ENCODE assay signal across 28 cellular contexts in the genomic region with DNA sequence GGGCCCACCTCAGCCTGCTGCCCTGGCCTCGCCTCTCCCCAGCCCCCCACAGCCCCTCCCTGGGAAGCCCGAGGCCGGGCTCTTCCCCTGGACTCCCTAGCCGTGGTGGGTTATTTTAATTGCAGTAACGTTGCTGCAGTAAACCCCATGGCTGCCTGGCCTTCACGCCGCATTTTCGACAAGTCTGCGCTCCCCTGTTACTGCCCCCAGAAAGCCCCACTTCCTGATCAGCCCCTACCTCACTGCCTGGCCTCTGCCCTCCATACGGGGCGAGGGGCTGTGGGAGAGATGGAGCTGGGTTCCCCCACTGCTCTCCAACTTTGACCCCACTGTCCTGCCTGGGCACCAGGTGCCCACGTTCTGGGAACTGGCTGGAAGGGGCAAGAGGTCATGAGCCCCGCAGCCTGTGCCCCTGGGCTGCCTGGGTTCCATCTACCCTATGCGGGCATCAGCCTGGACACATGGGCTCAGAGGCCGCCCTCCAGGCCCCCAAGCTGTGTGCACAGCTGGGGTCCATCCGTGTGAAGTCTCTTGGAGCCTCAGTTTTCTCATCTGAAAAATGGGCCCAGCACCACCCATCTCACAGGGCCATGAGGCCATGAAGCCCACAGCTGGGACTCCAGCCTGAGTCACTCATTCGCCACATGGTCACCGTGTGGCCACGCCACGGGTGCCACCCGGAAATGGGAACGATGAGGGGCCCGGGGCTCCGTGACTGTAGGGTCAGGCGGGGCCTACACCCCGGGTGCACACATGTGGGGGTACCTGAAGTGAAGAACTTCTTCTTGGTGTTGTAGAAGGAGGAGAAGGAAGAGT. TPM values are rescaled to one million over a fixed set of nuclear protein-coding genes. Genes with fewer than 3 reads are reported as not detected.
A peak's percentile ranks its signal among the peaks of the same experiment; 100 is the strongest.
DNase-seq lines count a peak whose midpoint lies in the region; ATAC-seq, FAIRE-seq and TF ChIP-seq lines count a peak whose summit lies in the region.
"Had no signal": no experiment of that assay in that cellular context is flagged by ENCODE, and none has a peak within 500 bp of the region (broad histone marks: within the 10 kb centered on the region; RNA-seq: fewer than 3 reads in every experiment).

No MANE protein-coding gene starts in this region.

- H3K4me2 ChIP-seq in H1 (ENCODE audit: insufficient read depth in 1 of 2, low read depth in 2 of 2, low read length in 2 of 2) = no peak overlapping the region
- no peak overlapping the region for H3K4me2 ChIP-seq in mesendoderm (ENCODE audit: low read length)

- H3K18ac ChIP-seq in H1 (ENCODE audit: extremely low read depth, low read length) = no peak overlapping the region
- H3K18ac ChIP-seq in mesendoderm (ENCODE audit: low read length) = no peak overlapping the region

- H3K79me1 ChIP-seq in H1 (ENCODE audit: low read depth, low read length) = no peaks in the 10 kb centered on the region
- no peaks in the 10 kb centered on the region for H3K79me1 ChIP-seq in mesendoderm (ENCODE audit: low read length)

- H4K5ac ChIP-seq in H1 (ENCODE audit: insufficient read length, low read depth, low read length) (no peak overlapping the region), mesendoderm (ENCODE audit: low read length) (no peak overlapping the region)

- TF ChIP-seq RAD21 in H1 (IDR thresholded peaks at IDR 0.05 in 1 of 2, conservative IDR thresholded peaks at IDR 0.05 in 1 of 2; ENCODE audit: low read depth in 2 of 2, low read length in 2 of 2) = no peak

- no peak overlapping the region for H4K91ac ChIP-seq in H1 (replicated peaks; ENCODE audit: insufficient read length, low read length)

- H2AK5ac ChIP-seq in H1 (ENCODE audit: low read depth, low read length) = no peak overlapping the region
- H2AK5ac ChIP-seq in mesendoderm (ENCODE audit: low read length) = no peak overlapping the region

- intact Hi-C loops in left ventricle myocardium superior (cut with micrococcal nuclease) = no loop called here
- intact Hi-C loops in Right ventricle myocardium superior (cut with DNase I) = no loop called here

- H3K9me3 ChIP-seq in H1 (ENCODE audit: insufficient read depth in 2 of 2, low read depth in 1 of 2, low read length in 1 of 2) = no peaks in the 10 kb centered on the region
- H3K9me3 ChIP-seq: HAP-1, mucosa of descending colon, SJCRH30 had no signal

- H3K9ac ChIP-seq in H1 (replicated peaks in 1 of 4; ENCODE audit: extremely low read depth in 1 of 4, low read depth in 3 of 4, low read length in 3 of 4) (no peak overlapping the region), mesendoderm (ENCODE audit: low read length) (no peak overlapping the region)

- H3K4ac ChIP-seq in H1 (replicated peaks; ENCODE audit: insufficient read length, low read depth, low read length) (no peak overlapping the region), mesendoderm (ENCODE audit: low read depth, low read length) (no peak overlapping the region)

- H2BK15ac ChIP-seq in H1 (ENCODE audit: low read length) (no peak overlapping the region), mesendoderm (replicated peaks; ENCODE audit: low read depth) (no peak overlapping the region)

- H3K56ac ChIP-seq in H1 (replicated peaks; ENCODE audit: insufficient read length, low read depth, low read length) (no peak overlapping the region), mesendoderm (ENCODE audit: low read length) (no peak overlapping the region)

- H3K4me1 ChIP-seq in H1 (replicated peaks in 1 of 4; ENCODE audit: control insufficient read depth in 3 of 4, insufficient read depth in 4 of 4, low read length in 3 of 4) (peaks cover 0 to 4% (median 0%) of the 10 kb centered on the region in 4 experiments; a peak in 1 of 7 replicates), mesendoderm (ENCODE audit: control insufficient read depth, low read depth, low read length) (no peaks in the 10 kb centered on the region)
- H3K4me1 ChIP-seq: HAP-1, SJCRH30 had no signal

- H2BK12ac ChIP-seq in H1 (ENCODE audit: low read depth, low read length) = 0 out of 2 replicates have a peak overlapping the region, but pooled peaks have one; percentile 33

- H3K27me3 ChIP-seq in H1 (replicated peaks in 1 of 4; ENCODE audit: control insufficient read depth in 3 of 4, extremely low read depth in 1 of 4, insufficient read depth in 3 of 4, low read length in 3 of 4) (no peaks in the 10 kb centered on the region), mesendoderm (ENCODE audit: insufficient read depth, low read length, poor library complexity) (no peaks in the 10 kb centered on the region)

- no peak for TF ChIP-seq CTCF in H1 (IDR thresholded peaks at IDR 0.05; ENCODE audit: control extremely low read depth in 1 of 3, insufficient read depth in 1 of 3, low read depth in 1 of 3, low read length in 3 of 3)

- no peaks in the 10 kb centered on the region; a peak in 2 of 8 replicates for H3K36me3 ChIP-seq in H1 (ENCODE audit: control insufficient read depth in 2 of 4, insufficient read depth in 4 of 4, low read length in 3 of 4)
- no peaks in the 10 kb centered on the region for H3K36me3 ChIP-seq in mesendoderm (ENCODE audit: control insufficient read depth, insufficient read depth, low read length)
- H3K36me3 ChIP-seq: SJCRH30 had no signal

- CTCF ChIA-PET in H1 (lab: Charles Lee; ENCODE audit: partially characterized antibody) = interaction anchor here (0.6 to 6.5 kb wide), 6 partner anchors 9 to 215 kb away, joined by 3 to 125 read pairs (median 11); a partner anchor contains a TSS

- 94% methylated on average over 26 of the region's 26 CpGs; no CpG with 5 or more reads in 1 of the 2 experiments for WGBS in H1 (ENCODE audit: extremely low coverage in 1 of 2, insufficient coverage in 1 of 2, insufficient read length in 1 of 2, insufficient replicate concordance in 2 of 2, low coverage in 1 of 2, low lambda C conversion rate in 2 of 2, missing lambda C conversion rate in 1 of 2), 2 experiments
- WGBS in mesendoderm (ENCODE audit: extremely low coverage, insufficient coverage, low lambda C conversion rate) = no CpG with 5 or more reads among the region's 26 CpGs

- no peak for TF ChIP-seq EP300 in H1 (IDR thresholded peaks at IDR 0.05; ENCODE audit: borderline replicate concordance in 1 of 2, low read depth in 2 of 2, low read length in 2 of 2)

- no peak for TF ChIP-seq POLR2A in H1 (IDR thresholded peaks at IDR 0.05; ENCODE audit: control extremely low read depth in 1 of 2, low read depth in 2 of 2, low read length in 2 of 2)

- POLR2A ChIA-PET in H1 (lab: Charles Lee; ENCODE audit: partially characterized antibody) = interaction anchor here (0.9 to 3.2 kb wide), 4 partner anchors 9 to 53 kb away, joined by 3 to 15 read pairs (median 4); no protein-coding TSS in a partner anchor

- H3K79me2 ChIP-seq in H1 (ENCODE audit: control insufficient read depth in 1 of 2, insufficient read depth in 2 of 2, low read length in 2 of 2) (no peaks in the 10 kb centered on the region), mesendoderm (ENCODE audit: control insufficient read depth, insufficient read depth, low read length) (no peaks in the 10 kb centered on the region)

- H2BK120ac ChIP-seq in H1 (replicated peaks; ENCODE audit: low read depth, low read length) (no peak overlapping the region), mesendoderm (ENCODE audit: low read depth, low read length) (no peak overlapping the region)

- DNase-seq in left ventricle myocardium superior = no peak
- no peak for DNase-seq in Right ventricle myocardium superior
- no peak for DNase-seq in H1 (ENCODE audit: low read depth in 1 of 2, low spot score in 2 of 2)
- peak; percentile 90 to 92 for DNase-seq in lung microvascular endothelial cell (ENCODE audit: low read depth in 2 of 2)
- DNase-seq in T-helper 2 cell = no peak
- DNase-seq in mesendoderm = no peak
- no peak for DNase-seq in amygdala (lab: John Stamatoyannopoulos, UW)
- DNase-seq: ACHN; activated CD4-positive, alpha-beta T cell treated with anti-CD3 and anti-CD28 coated beads, Interleukin-2, amount 10 ng/mL, durations not matched to agents 7 days and 5 days; activated CD8-positive, alpha-beta memory T cell treated with anti-CD3 and anti-CD28 coated beads, Interleukin-2, amount 10 ng/mL, durations not matched to agents 7 days and 5 days; aorta; C1 segment of cervical spinal cord; Calu3; Kasumi-1; MV-4-11; NCI-H187; NCI-H526 treated with DMSO at 0.1 percent for 48 hours; posterior cingulate gyrus; SJCRH30; stimulated activated CD8-positive, alpha-beta memory T cell treated with anti-CD3 and anti-CD28 coated beads, Interleukin-4, amount 100 ng/mL, for 48 hours; T-helper 1 cell had no signal

- H2BK5ac ChIP-seq in H1 (ENCODE audit: low read depth, low read length) (0 out of 2 replicates have a peak overlapping the region, but pooled peaks have one; percentile 5), mesendoderm (ENCODE audit: low read length) (no peak overlapping the region)

- no peaks in the 10 kb centered on the region for H3K23me2 ChIP-seq in H1 (ENCODE audit: low read depth, low read length)

- H2AFZ ChIP-seq in H1 (ENCODE audit: low read length) = no peak overlapping the region

- H3K4me3 ChIP-seq in H1 (ENCODE audit: extremely low read depth in 1 of 4, insufficient read depth in 2 of 4, low read depth in 3 of 4, low read length in 4 of 4) (no peak overlapping the region), mesendoderm (ENCODE audit: low read length) (no peak overlapping the region)
- H3K4me3 ChIP-seq: HAP-1, mucosa of descending colon, SJCRH30 had no signal

- no peak overlapping the region for H3K14ac ChIP-seq in H1 (ENCODE audit: insufficient read length)

- ATAC-seq in left ventricle myocardium superior (peak; percentile 1), Right ventricle myocardium superior (ENCODE audit: poor library complexity) (no peak), GM18861 (IDR thresholded peaks at IDR 0.05; ENCODE audit: unreplicated experiment) (no peak)
- ATAC-seq: activated CD8-positive, alpha-beta memory T cell treated with anti-CD3 and anti-CD28 coated beads, Interleukin-2, amount 10 ng/mL, durations not matched to agents 7 days and 5 days; activated naive CD4-positive, alpha-beta T cell treated with anti-CD3 and anti-CD28 coated beads, Interleukin-2, amount 50 U/mL, for 72 hours; Panc1 had no signal

- FAIRE-seq in H1 (lab: Jason Lieb, UNC) = no peak
- FAIRE-seq: GM12891 had no signal

- H3K27ac ChIP-seq in H1 (ENCODE audit: low read depth, low read length) = no peak overlapping the region
- no peak overlapping the region for H3K27ac ChIP-seq in mesendoderm (ENCODE audit: low read depth, low read length)
- H3K27ac ChIP-seq: SJCRH30, VCaP had no signal

- no peak overlapping the region for H3K23ac ChIP-seq in H1 (ENCODE audit: insufficient read length)
- no peak overlapping the region for H3K23ac ChIP-seq in mesendoderm (ENCODE audit: low read length)

- H2BK20ac ChIP-seq in H1 (ENCODE audit: low read length) = no peak overlapping the region

- peaks cover 0 to 4% of the 10 kb centered on the region in 2 experiments for H4K20me1 ChIP-seq in H1 (replicated peaks in 1 of 2; ENCODE audit: control insufficient read depth in 1 of 2, insufficient read depth in 2 of 2, low read length in 2 of 2)

- H4K8ac ChIP-seq in H1 (ENCODE audit: extremely low read depth, insufficient read depth, low read length) = no peak overlapping the region
- no peak overlapping the region for H4K8ac ChIP-seq in mesendoderm (ENCODE audit: low read depth, low read length)

RNA-seq across cellular contexts. Expression of a gene that starts 11.5 kb away (rescaled TPM):
- total RNA-seq in left ventricle myocardium superior (63.8 TPM), Right ventricle myocardium superior (61.5 TPM), lung microvascular endothelial cell (330 and 384 TPM in 2 replicates)
- 37.8 and 39.8 TPM in 2 replicates for total RNA-seq in H1 (2021; fragmentation: NEBNext Ultra II Directional; extraction: Animal tissue kit (Norgen Biotek cat#: 25700))
- 53.4 and 82.5 TPM in 2 replicates for polyA plus RNA-seq in H1 (2011; rRNA removed)
- 63.0 TPM for polyA plus RNA-seq in H1 (2011; cell fraction: cytosol; rRNA removed)
- 82.5 TPM for polyA plus RNA-seq in H1 (2011; cell fraction: nucleus; rRNA removed)
- 17.3 to 46.4 TPM (median 40.7 TPM) in 4 replicates for polyA plus RNA-seq in H1 (2012, experiment 1 of 2)
- 43.2 TPM for polyA plus RNA-seq in H1 (2012, experiment 2 of 2)
- polyA plus RNA-seq in H1 (2013, experiment 1 of 2) = 66.8 TPM
- polyA plus RNA-seq in H1 (2013, experiment 2 of 2) = 68.8 TPM
- 7.2 and 9.3 TPM in 2 replicates for polyA minus RNA-seq in H1 (2011; rRNA and poly(A)+ RNA removed)
- polyA minus RNA-seq in H1 (2011; cell fraction: cytosol; rRNA and poly(A)+ RNA removed) = 30.7 TPM
- polyA minus RNA-seq in H1 (2011; cell fraction: nucleus; rRNA and poly(A)+ RNA removed) = 12.8 TPM
- polyA plus RNA-seq in mesendoderm (2013, experiment 1 of 2) = 14.0 TPM
- 13.6 TPM for polyA plus RNA-seq in mesendoderm (2013, experiment 2 of 2)

RNA-seq across cellular contexts. Expression of a gene that starts 13.1 kb away (rescaled TPM):
- total RNA-seq in left ventricle myocardium superior (53.8 TPM), Right ventricle myocardium superior (48.6 TPM), lung microvascular endothelial cell (18.8 and 41.0 TPM in 2 replicates)
- 30.5 and 31.6 TPM in 2 replicates for total RNA-seq in H1 (2021; fragmentation: NEBNext Ultra II Directional; extraction: Animal tissue kit (Norgen Biotek cat#: 25700))
- polyA plus RNA-seq in H1 (2011; rRNA removed) = 37.6 and 52.1 TPM in 2 replicates
- 36.0 TPM for polyA plus RNA-seq in H1 (2011; cell fraction: cytosol; rRNA removed)
- 44.9 TPM for polyA plus RNA-seq in H1 (2011; cell fraction: nucleus; rRNA removed)
- 16.4 to 27.5 TPM (median 25.2 TPM) in 4 replicates for polyA plus RNA-seq in H1 (2012, experiment 1 of 2)
- polyA plus RNA-seq in H1 (2012, experiment 2 of 2) = 26.0 TPM
- polyA plus RNA-seq in H1 (2013, experiment 1 of 2) = 32.4 TPM
- 37.1 TPM for polyA plus RNA-seq in H1 (2013, experiment 2 of 2)
- 9.3 and 15.5 TPM in 2 replicates for polyA minus RNA-seq in H1 (2011; rRNA and poly(A)+ RNA removed)
- polyA minus RNA-seq in H1 (2011; cell fraction: cytosol; rRNA and poly(A)+ RNA removed) = 19.5 TPM
- polyA minus RNA-seq in H1 (2011; cell fraction: nucleus; rRNA and poly(A)+ RNA removed) = 12.9 TPM
- polyA plus RNA-seq in mesendoderm (2013, experiment 1 of 2) = 14.1 TPM
- polyA plus RNA-seq in mesendoderm (2013, experiment 2 of 2) = 14.3 TPM

RNA-seq across cellular contexts. Expression of a gene that starts 38.2 kb away (rescaled TPM):
- 22.3 TPM for total RNA-seq in left ventricle myocardium superior
- total RNA-seq in Right ventricle myocardium superior = 15.1 TPM
- 32.3 and 35.3 TPM in 2 replicates for total RNA-seq in H1 (2021; fragmentation: NEBNext Ultra II Directional; extraction: Animal tissue kit (Norgen Biotek cat#: 25700))
- 64.8 and 78.8 TPM in 2 replicates for polyA plus RNA-seq in H1 (2011; rRNA removed)
- 58.4 TPM for polyA plus RNA-seq in H1 (2011; cell fraction: cytosol; rRNA removed)
- polyA plus RNA-seq in H1 (2011; cell fraction: nucleus; rRNA removed) = 75.1 TPM
- 19.5 to 34.6 TPM (median 30.7 TPM) in 4 replicates for polyA plus RNA-seq in H1 (2012, experiment 1 of 2)
- 28.6 TPM for polyA plus RNA-seq in H1 (2012, experiment 2 of 2)
- polyA plus RNA-seq in H1 (2013, experiment 1 of 2) = 28.2 TPM
- 28.5 TPM for polyA plus RNA-seq in H1 (2013, experiment 2 of 2)
- 13.3 and 14.7 TPM in 2 replicates for polyA minus RNA-seq in H1 (2011; rRNA and poly(A)+ RNA removed)
- polyA minus RNA-seq in H1 (2011; cell fraction: cytosol; rRNA and poly(A)+ RNA removed) = 22.6 TPM
- polyA minus RNA-seq in H1 (2011; cell fraction: nucleus; rRNA and poly(A)+ RNA removed) = 19.6 TPM
- total RNA-seq in lung microvascular endothelial cell = 64.7 and 91.1 TPM in 2 replicates
- polyA plus RNA-seq in mesendoderm (2013, experiment 1 of 2) = 17.8 TPM
- 18.1 TPM for polyA plus RNA-seq in mesendoderm (2013, experiment 2 of 2)
- total RNA-seq: activated CD4-positive, alpha-beta T cell treated with anti-CD3 and anti-CD28 coated beads, Interleukin-2, amount 10 ng/mL, durations not matched to agents 7 days and 5 days; activated CD8-positive, alpha-beta memory T cell treated with anti-CD3 and anti-CD28 coated beads, Interleukin-2, amount 10 ng/mL, durations not matched to agents 7 days and 5 days had no signal

Comparison
In these comparisons a context has a peak if more than half of its experiments do, and no peak if none do; other contexts are left out.
1. DNase-seq: peak in lung microvascular endothelial cell (2 of 2); none in left ventricle myocardium superior (single experiment), Right ventricle myocardium superior (single experiment), H1 (0 of 2), T-helper 2 cell (0 of 5), mesendoderm (single experiment) and amygdala (0 of 56).